In genomic region chr7:46291601-46292150, GRCh38 we compare ENCODE assay signal across 1 cellular context.
TF ChIP-seq lines count a peak whose summit lies in the region.

No MANE protein-coding gene starts in this region.

TF ChIP-seq in GM12878, 131 proteins besides CTCF, POLR2A, EP300 and RAD21 (continued from another document):
- peak; percentile 93 for TF ChIP-seq BCL3 (IDR thresholded peaks at IDR 0.05; ENCODE audit: borderline replicate concordance, insufficient read depth, low read depth, low read length, poor library complexity, severe bottlenecking)
- TF ChIP-seq IKZF1 (conservative IDR thresholded peaks at IDR 0.05) = peak; percentile 42
- TF ChIP-seq EZH2 (IDR thresholded peaks at IDR 0.05; ENCODE audit: borderline replicate concordance, control insufficient read depth, low read depth, low read length) = no peak
- no peak for TF ChIP-seq PAX8 (IDR thresholded peaks at IDR 0.05)
- peak; percentile 70 for TF ChIP-seq JUND (IDR thresholded peaks at IDR 0.05; ENCODE audit: low read depth, low read length)
- TF ChIP-seq ZNF384 (IDR thresholded peaks at IDR 0.05; ENCODE audit: borderline replicate concordance, low read depth, low read length) = no peak
- no peak for TF ChIP-seq YBX1 (IDR thresholded peaks at IDR 0.05)
- TF ChIP-seq CHD4 (IDR thresholded peaks at IDR 0.05) = no peak
- TF ChIP-seq SREBF2 (IDR thresholded peaks at IDR 0.05; ENCODE audit: low read length) = no peak
- peak; percentile 45; the same call in 1 of the 2 replicates for TF ChIP-seq EED (IDR thresholded peaks at IDR 0.05; ENCODE audit: low read depth)
- peak; percentile 83 for TF ChIP-seq MTA2 (IDR thresholded peaks at IDR 0.05; ENCODE audit: low read depth)
- 0 out of 2 replicates have a peak, but pooled peaks have one; percentile 6 for TF ChIP-seq TARDBP (IDR thresholded peaks at IDR 0.05; ENCODE audit: borderline replicate concordance)
- TF ChIP-seq HCFC1 (IDR thresholded peaks at IDR 0.05; ENCODE audit: low read length) = no peak
- peak; percentile 64 for TF ChIP-seq ATF2 (IDR thresholded peaks at IDR 0.05; ENCODE audit: low read length)
- TF ChIP-seq SMAD1 (IDR thresholded peaks at IDR 0.05; ENCODE audit: low read depth, partially characterized antibody) = no peak
- peak; percentile 60 for TF ChIP-seq SKIL (IDR thresholded peaks at IDR 0.05; ENCODE audit: low read depth, poor library complexity, severe bottlenecking)
